In the genomic region with DNA sequence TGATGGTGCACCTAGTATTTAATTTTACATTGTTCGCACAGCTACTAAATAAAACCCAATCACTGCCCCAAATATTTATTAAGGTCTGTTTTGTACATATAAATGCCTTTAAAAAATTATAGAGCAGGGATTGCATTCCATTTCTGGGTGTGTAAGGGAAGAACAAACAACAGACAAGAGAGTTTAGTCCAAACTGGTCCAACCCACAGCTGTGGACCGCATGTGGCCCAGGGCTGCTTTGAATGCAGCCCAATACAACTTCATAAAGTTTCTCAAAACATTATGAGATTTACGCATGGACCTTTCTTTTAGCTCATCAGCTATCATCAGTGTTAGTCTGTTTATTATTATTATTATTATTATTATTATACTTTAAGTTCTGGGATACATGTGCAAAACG, we compare ENCODE assay signal across 21 cellular contexts.
"Had no signal": no experiment of that assay in that cellular context is flagged by ENCODE, and none has a peak within 500 bp of the region (broad histone marks: within the 10 kb centered on the region; RNA-seq: fewer than 3 reads in every experiment).

No MANE protein-coding gene starts in this region.

- ATAC-seq: activated naive CD4-positive, alpha-beta T cell treated with anti-CD3 and anti-CD28 coated beads, Interleukin-2, amount 50 U/mL, for 72 hours; activated T-cell treated with anti-CD3 and anti-CD28 coated beads, Interleukin-2, amount 50 U/mL, for 72 hours; left cardiac atrium; naive thymus-derived CD4-positive, alpha-beta T cell had no signal

- H3K27me3 Mint-ChIP-seq: progenitor cell of endocrine pancreas had no signal

- H3K4me3 ChIP-seq: adrenal gland, cardiac muscle cell, dorsolateral prefrontal cortex, hepatocyte, neural progenitor cell, right atrium auricular region, skin epidermis, stomach, upper lobe of left lung had no signal

- H3K4me1 ChIP-seq: adrenal gland, right atrium auricular region, stomach, upper lobe of left lung had no signal

- DNase-seq: activated CD4-positive, alpha-beta T cell treated with anti-CD3 and anti-CD28 coated beads for 1 hour; activated CD4-positive, alpha-beta T cell treated with anti-CD3 and anti-CD28 coated beads, Interleukin-2, amount 50 U/mL, for 4 hours; activated gamma-delta T cell treated with Interleukin-2 at 50 U/mL for 16 hours; activated T-cell treated with anti-CD3 and anti-CD28 coated beads, Interleukin-2, amount 50 U/mL, for 72 hours; adrenal gland; dorsolateral prefrontal cortex; endodermal cell; left cardiac atrium; mesenchymal stem cell; naive thymus-derived CD4-positive, alpha-beta T cell; stimulated activated CD4-positive, alpha-beta T cell treated with anti-CD3 and anti-CD28 coated beads, Interleukin-4, amount 100 ng/mL, for 1 hour; stomach; upper lobe of left lung; WERI-Rb-1 had no signal

- H3K27me3 ChIP-seq: adrenal gland, cardiac muscle cell, dorsolateral prefrontal cortex, hepatocyte, neural progenitor cell, right atrium auricular region, stomach, upper lobe of left lung had no signal

- H3K36me3 ChIP-seq: adrenal gland, cardiac muscle cell, neural progenitor cell, right atrium auricular region, stomach, upper lobe of left lung, WERI-Rb-1 had no signal

- H3K27ac ChIP-seq: adrenal gland, cardiac muscle cell, hepatocyte, neural progenitor cell, right atrium auricular region, skin epidermis, stomach, upper lobe of left lung, WERI-Rb-1 had no signal

- H3K27ac Mint-ChIP-seq: activated naive CD4-positive, alpha-beta T cell treated with anti-CD3 and anti-CD28 coated beads, Interleukin-2, amount 50 U/mL, for 72 hours; activated T-cell treated with anti-CD3 and anti-CD28 coated beads, Interleukin-2, amount 50 U/mL, for 72 hours; endodermal cell; naive thymus-derived CD4-positive, alpha-beta T cell; progenitor cell of endocrine pancreas had no signal

- H3K36me3 Mint-ChIP-seq: naive thymus-derived CD4-positive, alpha-beta T cell had no signal

- H3K9me3 Mint-ChIP-seq: endodermal cell had no signal

- H3K4me3 Mint-ChIP-seq: activated T-cell treated with anti-CD3 and anti-CD28 coated beads, Interleukin-2, amount 50 U/mL, for 72 hours; endodermal cell; naive thymus-derived CD4-positive, alpha-beta T cell; neural progenitor cell had no signal

- H3K4me1 Mint-ChIP-seq: endodermal cell; naive thymus-derived CD4-positive, alpha-beta T cell had no signal

- H3K9me3 ChIP-seq: adrenal gland, right atrium auricular region, stomach, upper lobe of left lung had no signal
